Comparison of ENCODE assay signal across 17 cellular contexts in genomic region chrX:150842198-150842553, GRCh38. TPM values are rescaled to one million over a fixed set of nuclear protein-coding genes. Genes with fewer than 3 reads are reported as not detected.
DNase-seq lines count a peak whose midpoint lies in the region; ATAC-seq and TF ChIP-seq lines count a peak whose summit lies in the region.
"Had no signal": no experiment of that assay in that cellular context is flagged by ENCODE, and none has a peak within 500 bp of the region (broad histone marks: within the 10 kb centered on the region; RNA-seq: fewer than 3 reads in every experiment).

No MANE protein-coding gene starts in this region.

- no peak for TF ChIP-seq CTCF in CD14-positive monocyte (IDR thresholded peaks at IDR 0.05)
- TF ChIP-seq CTCF in HL-60 (IDR thresholded peaks at IDR 0.05; ENCODE audit: insufficient read depth, low read length), result no peak
- TF ChIP-seq CTCF in mucosa of descending colon (IDR thresholded peaks at IDR 0.05), result no peak

- peak overlapping the region; percentile 17 to 91 (median 82) for H3K27ac Mint-ChIP-seq in CD14-positive monocyte
- H3K27ac Mint-ChIP-seq: activated CD4-positive, alpha-beta memory T cell treated with anti-CD3 and anti-CD28 coated beads for 36 hours; activated naive CD8-positive, alpha-beta T cell treated with anti-CD3 and anti-CD28 coated beads, Interleukin-2, amount 50 U/mL, for 24 hours; effector memory CD8-positive, alpha-beta T cell; naive thymus-derived CD8-positive, alpha-beta T cell had no signal

- H3K4me3 ChIP-seq in HL-60 (replicated peaks; ENCODE audit: insufficient read depth, low read length) (no peak overlapping the region), mucosa of descending colon (no peak overlapping the region), H7 (ENCODE audit: insufficient read depth, low read depth, low read length) (no peak overlapping the region)
- H3K4me3 ChIP-seq: left ventricle myocardium inferior had no signal

- H3K4me1 ChIP-seq in mucosa of descending colon (ENCODE audit: low read depth), result no peaks in the 10 kb centered on the region
- H3K4me1 ChIP-seq: left ventricle myocardium inferior had no signal

- H3K4me1 Mint-ChIP-seq in CD14-positive monocyte, result peaks cover 46% of the 10 kb centered on the region

- H3K36me3 ChIP-seq in mucosa of descending colon (ENCODE audit: low read depth) (no peaks in the 10 kb centered on the region), H7 (replicated peaks; ENCODE audit: control insufficient read depth, insufficient read depth, low read length) (no peaks in the 10 kb centered on the region)
- H3K36me3 ChIP-seq: left ventricle myocardium inferior had no signal

- H3K9me3 Mint-ChIP-seq in CD14-positive monocyte, result no peaks in the 10 kb centered on the region
- H3K9me3 Mint-ChIP-seq: activated CD4-positive, alpha-beta memory T cell treated with anti-CD3 and anti-CD28 coated beads for 36 hours; activated naive CD8-positive, alpha-beta T cell treated with anti-CD3 and anti-CD28 coated beads, Interleukin-2, amount 50 U/mL, for 24 hours; effector memory CD8-positive, alpha-beta T cell; naive thymus-derived CD8-positive, alpha-beta T cell had no signal

- intact Hi-C loops in CD14-positive monocyte (cut with micrococcal nuclease), result no loop called here
- intact Hi-C loops in mucosa of descending colon (cut with DNase I, micrococcal nuclease), result no loop called here

- H3K4me3 Mint-ChIP-seq in CD14-positive monocyte, result no peak overlapping the region
- H3K4me3 Mint-ChIP-seq: activated CD4-positive, alpha-beta memory T cell treated with anti-CD3 and anti-CD28 coated beads for 36 hours; activated naive CD8-positive, alpha-beta T cell treated with anti-CD3 and anti-CD28 coated beads, Interleukin-2, amount 50 U/mL, for 24 hours; effector memory CD8-positive, alpha-beta T cell; naive thymus-derived CD8-positive, alpha-beta T cell had no signal

- DNase-seq in CD14-positive monocyte (ENCODE audit: low spot score), result no peak
- DNase-seq in HL-60 (ENCODE audit: low read depth in 1 of 2, low spot score in 1 of 2), result peak in 1 of 2 experiments; percentile 28
- peak; percentile 96 for DNase-seq in NCI-H748 (lab: John Stamatoyannopoulos, UW; ENCODE audit: unreplicated experiment)
- DNase-seq in mucosa of descending colon, result peak in 1 of 3 donors; percentile 12
- DNase-seq in germinal center (ENCODE audit: low spot score), result no peak
- no peak for DNase-seq in activated CD8-positive, alpha-beta memory T cell treated with anti-CD3 and anti-CD28 coated beads, Interleukin-2, amount 50 U/mL, for 4 hours
- no peak for DNase-seq in H7
- no peak for DNase-seq in T1000 (lab: John Stamatoyannopoulos, UW)
- DNase-seq: activated CD4-positive, alpha-beta memory T cell treated with anti-CD3 and anti-CD28 coated beads for 36 hours; activated naive CD8-positive, alpha-beta T cell treated with anti-CD3 and anti-CD28 coated beads, Interleukin-2, amount 50 U/mL, for 24 hours; caudate nucleus; effector memory CD8-positive, alpha-beta T cell; left ventricle myocardium inferior; naive thymus-derived CD8-positive, alpha-beta T cell; NCI-H1930; stimulated activated CD4-positive, alpha-beta T cell treated with anti-CD3 and anti-CD28 coated beads, Interleukin-1b, Interleukin-23, amount 100 ng/mL, for 48 hours had no signal

- peak overlapping the region; percentile 43; the same call in 1 of the 2 replicates for H3K27ac ChIP-seq in HL-60 (replicated peaks)
- H3K27ac ChIP-seq: KMS-11, left ventricle myocardium inferior had no signal

- no peaks in the 10 kb centered on the region for H3K27me3 Mint-ChIP-seq in CD14-positive monocyte (ENCODE audit: low read depth in 3 of 3)
- H3K27me3 Mint-ChIP-seq: activated CD4-positive, alpha-beta memory T cell treated with anti-CD3 and anti-CD28 coated beads for 36 hours; activated naive CD8-positive, alpha-beta T cell treated with anti-CD3 and anti-CD28 coated beads, Interleukin-2, amount 50 U/mL, for 24 hours; effector memory CD8-positive, alpha-beta T cell; naive thymus-derived CD8-positive, alpha-beta T cell had no signal

- ATAC-seq in mucosa of descending colon, result peak; percentile 55
- ATAC-seq: activated naive CD8-positive, alpha-beta T cell treated with anti-CD3 and anti-CD28 coated beads, Interleukin-2, amount 50 U/mL, for 24 hours; effector memory CD8-positive, alpha-beta T cell; naive thymus-derived CD8-positive, alpha-beta T cell had no signal

- H3K27me3 ChIP-seq in HL-60 (ENCODE audit: insufficient read depth, poor library complexity, severe bottlenecking), result no peaks in the 10 kb centered on the region
- no peaks in the 10 kb centered on the region for H3K27me3 ChIP-seq in H7 (ENCODE audit: control insufficient read depth, insufficient read depth, low read length)

- no peaks in the 10 kb centered on the region for H3K36me3 Mint-ChIP-seq in CD14-positive monocyte
- H3K36me3 Mint-ChIP-seq: activated CD4-positive, alpha-beta memory T cell treated with anti-CD3 and anti-CD28 coated beads for 36 hours; naive thymus-derived CD8-positive, alpha-beta T cell had no signal

- no peaks in the 10 kb centered on the region for H3K9me3 ChIP-seq in mucosa of descending colon
- H3K9me3 ChIP-seq: left ventricle myocardium inferior had no signal

RNA-seq across cellular contexts. Expression of gene CD99L2, which starts 56.3 kb away (rescaled TPM):
- 10 to 100 TPM; 16.7 to 18.4 TPM for polyA plus RNA-seq in CD14-positive monocyte
- 10 to 100 TPM; 12.3 to 48.0 (median 15.6) TPM for total RNA-seq in mucosa of descending colon
- total RNA-seq in H7 (2014; rRNA removed; shearing (Covaris generic)), result 38.1 and 59.3 TPM in 2 replicates
